In the genomic region with DNA sequence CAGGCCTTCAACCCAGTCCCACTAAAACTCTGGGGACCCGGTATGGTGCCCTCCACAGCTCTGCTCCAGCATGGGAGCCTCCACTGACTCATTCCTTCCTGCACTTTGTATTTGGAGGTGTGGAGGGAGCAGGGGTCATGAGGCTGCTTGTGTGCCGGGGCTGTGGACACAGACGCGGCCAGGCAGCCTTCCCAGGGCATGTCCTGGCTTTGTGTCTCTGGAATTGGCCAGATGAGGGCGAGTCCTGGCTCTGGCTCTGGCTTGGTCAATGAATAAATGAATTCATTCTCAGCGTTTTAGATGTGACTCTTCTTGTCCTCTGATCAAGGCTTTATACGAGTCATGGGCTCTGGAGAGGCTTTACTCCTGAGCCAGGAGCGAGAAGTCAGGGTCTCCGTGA, we compare ENCODE assay signal across 20 cellular contexts. TPM values are rescaled to one million over a fixed set of nuclear protein-coding genes. Genes with fewer than 3 reads are reported as not detected.
DNase-seq lines count a peak whose midpoint lies in the region; ATAC-seq, FAIRE-seq and TF ChIP-seq lines count a peak whose summit lies in the region.
"Had no signal": no experiment of that assay in that cellular context is flagged by ENCODE, and none has a peak within 500 bp of the region (broad histone marks: within the 10 kb centered on the region; RNA-seq: fewer than 3 reads in every experiment).

No MANE protein-coding gene starts in this region.

- no peak for FAIRE-seq in kidney (lab: Jason Lieb, UNC)
- FAIRE-seq: A204.1, GM12878, H1, K562 had no signal

- H3K9me3 ChIP-seq in kidney (ENCODE audit: control insufficient read depth in 1 of 2, low read length in 2 of 2) = peaks cover 0 to 8% of the 10 kb centered on the region in 2 donors
- no peaks in the 10 kb centered on the region for H3K9me3 ChIP-seq in SJCRH30 (replicated peaks)

- no peak for ATAC-seq in GM18909 (IDR thresholded peaks at IDR 0.05; ENCODE audit: poor library complexity, unreplicated experiment)
- ATAC-seq in GM21619 (IDR thresholded peaks at IDR 0.05; ENCODE audit: unreplicated experiment) = no peak
- ATAC-seq: CD8-positive, alpha-beta T cell; GM12878; K562 had no signal

- H3K36me3 ChIP-seq in kidney (ENCODE audit: control insufficient read depth in 1 of 2, insufficient read depth in 2 of 2, low read length in 2 of 2) (no peaks in the 10 kb centered on the region), SJCRH30 (no peaks in the 10 kb centered on the region)
- H3K36me3 ChIP-seq: BLaER1 had no signal

- peaks cover 38% of the 10 kb centered on the region for H3K27me3 ChIP-seq in SJCRH30

- H3K27ac ChIP-seq in caudate nucleus (ENCODE audit: low read depth, low read length) (peak overlapping the region; percentile 81), kidney (ENCODE audit: low read depth in 2 of 2, low read length in 2 of 2) (no peak overlapping the region), SJCRH30 (no peak overlapping the region)
- H3K27ac ChIP-seq: BLaER1 had no signal

- DNase-seq in HT1080 (ENCODE audit: low read depth) (peak; percentile 62), caudate nucleus (lab: John Stamatoyannopoulos, UW) (peak in 15 of 61 donors; percentile 13 to 50 (median 26)), kidney (peak; percentile 16), pons (ENCODE audit: low spot score) (peak; percentile 80), dedifferentiated amniotic fluid mesenchymal stem cell (ENCODE audit: extremely low spot score) (no peak), SJCRH30 (no peak)
- DNase-seq: Calu3; CD8-positive, alpha-beta T cell; EL; MV-4-11; NCI-H1694 treated with DMSO at 0.1 percent for 48 hours; SHP77 treated with DMSO at 0.1 percent for 48 hours had no signal

- H3K4me1 ChIP-seq in kidney (ENCODE audit: control insufficient read depth in 1 of 2, insufficient read depth in 1 of 2, low read depth in 1 of 2, low read length in 2 of 2) = no peaks in the 10 kb centered on the region
- no peaks in the 10 kb centered on the region for H3K4me1 ChIP-seq in SJCRH30
- H3K4me1 ChIP-seq: BLaER1 had no signal

- H3K4me3 ChIP-seq in kidney (ENCODE audit: low read length in 2 of 2) (no peak overlapping the region), SJCRH30 (no peak overlapping the region)
- H3K4me3 ChIP-seq: BLaER1, GM12878, K562 had no signal

- H3K9ac ChIP-seq in kidney (ENCODE audit: low read length in 2 of 2) = no peak overlapping the region
- H3K9ac ChIP-seq: BLaER1 had no signal

- TF ChIP-seq CTCF in kidney (IDR thresholded peaks at IDR 0.05; ENCODE audit: borderline replicate concordance, extremely low read depth, insufficient read depth) = no peak

- intact Hi-C loops in kidney (cut with DNase I) = no loop called here

RNA-seq across cellular contexts. Expression of a gene that starts 19.1 kb away (rescaled TPM):
- 26.1 and 26.4 TPM in 2 replicates for total RNA-seq in HT1080 (2014; rRNA removed; shearing (Covaris generic))
- 16.6 and 19.0 TPM in 2 replicates for polyA plus RNA-seq in HT1080 (2015; cell fraction: cytosol; rRNA removed)
- polyA plus RNA-seq in HT1080 (2015; cell fraction: nucleus; rRNA removed) = 12.6 and 14.5 TPM in 2 replicates
- total RNA-seq in kidney = 5.5 TPM
- polyA plus RNA-seq in kidney (ENCODE audit: insufficient read depth, low read depth, low replicate concordance) = 2.7 TPM
- total RNA-seq in SJCRH30 (2014; rRNA removed; shearing (Covaris generic)) = not detected in 2 replicates
- total RNA-seq: Calu3, GM12878, K562, NCI-H460 had no signal
- polyA plus RNA-seq: GM12878, K562 had no signal

Comparison
In these comparisons a context has a peak if more than half of its experiments do, and no peak if none do; other contexts are left out.
1. DNase-seq: peak in HT1080 (single experiment), kidney (single experiment) and pons (single experiment); none in dedifferentiated amniotic fluid mesenchymal stem cell (single experiment) and SJCRH30 (0 of 2).